In the genomic region with DNA sequence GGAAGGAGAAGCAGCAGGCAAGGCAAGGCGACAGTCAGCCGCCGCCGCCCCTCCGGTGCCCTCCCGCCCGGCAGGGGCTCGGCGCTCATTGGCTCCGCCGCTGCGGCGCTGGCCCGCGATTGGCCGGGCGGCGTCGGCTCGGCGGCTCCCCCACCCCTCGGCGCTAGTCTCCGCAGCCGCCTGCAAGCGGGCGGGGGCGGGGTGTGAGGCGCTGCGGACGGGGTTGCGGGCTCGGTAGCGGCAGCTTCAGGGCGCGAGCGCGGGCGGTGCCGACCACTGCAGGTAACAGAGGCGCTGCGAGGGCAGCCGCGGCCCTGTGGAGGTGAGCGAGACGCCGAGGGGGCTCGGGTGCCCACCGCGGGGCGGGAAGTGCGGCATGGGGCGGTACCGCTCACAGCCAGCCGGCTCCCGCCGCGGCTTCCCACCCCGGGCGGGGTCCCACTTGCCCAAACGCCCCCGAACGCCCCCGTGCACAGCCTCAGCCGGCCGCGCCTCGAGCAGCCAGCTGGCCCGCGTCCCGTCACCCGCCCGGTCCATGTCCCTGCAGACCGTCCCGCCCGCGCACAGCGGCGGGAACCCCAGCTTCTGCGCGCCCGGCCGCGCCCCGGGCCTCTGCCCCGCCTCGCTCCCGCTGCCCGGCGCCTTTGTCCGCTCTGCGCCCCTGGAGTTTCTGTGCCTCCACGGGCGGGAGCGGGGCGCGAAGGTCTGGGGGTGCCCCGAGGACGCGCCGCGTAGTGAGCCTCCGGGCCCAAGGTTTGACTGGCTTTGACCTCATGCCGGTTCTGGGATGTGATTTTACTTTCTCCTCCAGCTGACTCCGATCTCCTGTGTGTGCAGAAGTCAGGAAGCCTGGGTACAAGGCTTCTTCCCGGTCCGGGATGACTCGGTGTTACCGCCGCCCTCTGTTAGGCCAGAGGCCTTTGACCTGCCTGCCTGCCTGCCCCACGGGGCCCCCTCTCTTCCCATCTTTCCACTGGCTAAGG, we compare ENCODE assay signal across 1 cellular context.
TF ChIP-seq lines count a peak whose summit lies in the region.

Gene SANBR (plus strand): TSS at position 166 of the 983 bp plus-strand sequence. CDS start 4,480 bp downstream, outside the sequence.

TF ChIP-seq in H1, 55 proteins besides CTCF, POLR2A, EP300 and RAD21:
- no peak for TF ChIP-seq BACH1 (IDR thresholded peaks at IDR 0.05; ENCODE audit: low read length)
- no peak for TF ChIP-seq SAP30 (IDR thresholded peaks at IDR 0.05; ENCODE audit: insufficient read depth, insufficient replicate concordance, low read length)
- peak; percentile 98 for TF ChIP-seq KDM4A (IDR thresholded peaks at IDR 0.05; ENCODE audit: low read depth, low read length, severe bottlenecking)
- TF ChIP-seq RBBP5 (IDR thresholded peaks at IDR 0.05; ENCODE audit: borderline replicate concordance, low read depth, low read length): no peak
- TF ChIP-seq SP1 (IDR thresholded peaks at IDR 0.05; ENCODE audit: low read depth, low read length): no peak; the same call in 1 of the 2 replicates
- TF ChIP-seq RXRA (IDR thresholded peaks at IDR 0.05; ENCODE audit: insufficient read depth, low read depth, low read length): no peak
- TF ChIP-seq SIRT6 (IDR thresholded peaks at IDR 0.05; ENCODE audit: low read length): no peak
- TF ChIP-seq JUN (IDR thresholded peaks at IDR 0.05; ENCODE audit: low read depth, low read length): no peak
- no peak for TF ChIP-seq EZH2 (IDR thresholded peaks at IDR 0.05; ENCODE audit: low read depth, low read length, severe bottlenecking)
- no peak for TF ChIP-seq USF2 (IDR thresholded peaks at IDR 0.05; ENCODE audit: low read length)
- TF ChIP-seq MAX (IDR thresholded peaks at IDR 0.05): peak; percentile 38; the same call in 1 of the 2 replicates
- no peak for TF ChIP-seq NANOG (IDR thresholded peaks at IDR 0.05; ENCODE audit: insufficient read depth, low read depth, low read length, poor library complexity, severe bottlenecking)
- peak in 1 of 2 experiments; percentile 59; a peak in 1 of 4 replicates for TF ChIP-seq HDAC2 (IDR thresholded peaks at IDR 0.05; ENCODE audit: borderline replicate concordance in 1 of 2, low read depth in 2 of 2, low read length in 2 of 2)
- no peak for TF ChIP-seq CHD1 (IDR thresholded peaks at IDR 0.05; ENCODE audit: low read depth, low read length)
- no peak for TF ChIP-seq ATF3 (IDR thresholded peaks at IDR 0.05; ENCODE audit: insufficient read depth, low read depth, low read length)
- TF ChIP-seq CHD2 (IDR thresholded peaks at IDR 0.05; ENCODE audit: low read length): 0 out of 2 replicates have a peak, but pooled peaks have one; percentile 19
- no peak for TF ChIP-seq JUND (IDR thresholded peaks at IDR 0.05; ENCODE audit: low read length)
- TF ChIP-seq SIX5 (IDR thresholded peaks at IDR 0.05; ENCODE audit: low read depth, low read length): no peak
- no peak for TF ChIP-seq GABPA (IDR thresholded peaks at IDR 0.05; ENCODE audit: borderline replicate concordance, insufficient read depth, low read length)
- no peak for TF ChIP-seq TAF7 (optimal IDR thresholded peaks at IDR 0.05; ENCODE audit: borderline replicate concordance, low read depth, low read length)
- no peak for TF ChIP-seq RFX5 (IDR thresholded peaks at IDR 0.05; ENCODE audit: borderline replicate concordance, low read depth, low read length)
- peak; percentile 77 for TF ChIP-seq PHF8 (conservative IDR thresholded peaks at IDR 0.05; ENCODE audit: low read depth, low read length)
- no peak for TF ChIP-seq POLR2AphosphoS5 (IDR thresholded peaks at IDR 0.05; ENCODE audit: low read depth, low read length)
- TF ChIP-seq, protein P1, sequence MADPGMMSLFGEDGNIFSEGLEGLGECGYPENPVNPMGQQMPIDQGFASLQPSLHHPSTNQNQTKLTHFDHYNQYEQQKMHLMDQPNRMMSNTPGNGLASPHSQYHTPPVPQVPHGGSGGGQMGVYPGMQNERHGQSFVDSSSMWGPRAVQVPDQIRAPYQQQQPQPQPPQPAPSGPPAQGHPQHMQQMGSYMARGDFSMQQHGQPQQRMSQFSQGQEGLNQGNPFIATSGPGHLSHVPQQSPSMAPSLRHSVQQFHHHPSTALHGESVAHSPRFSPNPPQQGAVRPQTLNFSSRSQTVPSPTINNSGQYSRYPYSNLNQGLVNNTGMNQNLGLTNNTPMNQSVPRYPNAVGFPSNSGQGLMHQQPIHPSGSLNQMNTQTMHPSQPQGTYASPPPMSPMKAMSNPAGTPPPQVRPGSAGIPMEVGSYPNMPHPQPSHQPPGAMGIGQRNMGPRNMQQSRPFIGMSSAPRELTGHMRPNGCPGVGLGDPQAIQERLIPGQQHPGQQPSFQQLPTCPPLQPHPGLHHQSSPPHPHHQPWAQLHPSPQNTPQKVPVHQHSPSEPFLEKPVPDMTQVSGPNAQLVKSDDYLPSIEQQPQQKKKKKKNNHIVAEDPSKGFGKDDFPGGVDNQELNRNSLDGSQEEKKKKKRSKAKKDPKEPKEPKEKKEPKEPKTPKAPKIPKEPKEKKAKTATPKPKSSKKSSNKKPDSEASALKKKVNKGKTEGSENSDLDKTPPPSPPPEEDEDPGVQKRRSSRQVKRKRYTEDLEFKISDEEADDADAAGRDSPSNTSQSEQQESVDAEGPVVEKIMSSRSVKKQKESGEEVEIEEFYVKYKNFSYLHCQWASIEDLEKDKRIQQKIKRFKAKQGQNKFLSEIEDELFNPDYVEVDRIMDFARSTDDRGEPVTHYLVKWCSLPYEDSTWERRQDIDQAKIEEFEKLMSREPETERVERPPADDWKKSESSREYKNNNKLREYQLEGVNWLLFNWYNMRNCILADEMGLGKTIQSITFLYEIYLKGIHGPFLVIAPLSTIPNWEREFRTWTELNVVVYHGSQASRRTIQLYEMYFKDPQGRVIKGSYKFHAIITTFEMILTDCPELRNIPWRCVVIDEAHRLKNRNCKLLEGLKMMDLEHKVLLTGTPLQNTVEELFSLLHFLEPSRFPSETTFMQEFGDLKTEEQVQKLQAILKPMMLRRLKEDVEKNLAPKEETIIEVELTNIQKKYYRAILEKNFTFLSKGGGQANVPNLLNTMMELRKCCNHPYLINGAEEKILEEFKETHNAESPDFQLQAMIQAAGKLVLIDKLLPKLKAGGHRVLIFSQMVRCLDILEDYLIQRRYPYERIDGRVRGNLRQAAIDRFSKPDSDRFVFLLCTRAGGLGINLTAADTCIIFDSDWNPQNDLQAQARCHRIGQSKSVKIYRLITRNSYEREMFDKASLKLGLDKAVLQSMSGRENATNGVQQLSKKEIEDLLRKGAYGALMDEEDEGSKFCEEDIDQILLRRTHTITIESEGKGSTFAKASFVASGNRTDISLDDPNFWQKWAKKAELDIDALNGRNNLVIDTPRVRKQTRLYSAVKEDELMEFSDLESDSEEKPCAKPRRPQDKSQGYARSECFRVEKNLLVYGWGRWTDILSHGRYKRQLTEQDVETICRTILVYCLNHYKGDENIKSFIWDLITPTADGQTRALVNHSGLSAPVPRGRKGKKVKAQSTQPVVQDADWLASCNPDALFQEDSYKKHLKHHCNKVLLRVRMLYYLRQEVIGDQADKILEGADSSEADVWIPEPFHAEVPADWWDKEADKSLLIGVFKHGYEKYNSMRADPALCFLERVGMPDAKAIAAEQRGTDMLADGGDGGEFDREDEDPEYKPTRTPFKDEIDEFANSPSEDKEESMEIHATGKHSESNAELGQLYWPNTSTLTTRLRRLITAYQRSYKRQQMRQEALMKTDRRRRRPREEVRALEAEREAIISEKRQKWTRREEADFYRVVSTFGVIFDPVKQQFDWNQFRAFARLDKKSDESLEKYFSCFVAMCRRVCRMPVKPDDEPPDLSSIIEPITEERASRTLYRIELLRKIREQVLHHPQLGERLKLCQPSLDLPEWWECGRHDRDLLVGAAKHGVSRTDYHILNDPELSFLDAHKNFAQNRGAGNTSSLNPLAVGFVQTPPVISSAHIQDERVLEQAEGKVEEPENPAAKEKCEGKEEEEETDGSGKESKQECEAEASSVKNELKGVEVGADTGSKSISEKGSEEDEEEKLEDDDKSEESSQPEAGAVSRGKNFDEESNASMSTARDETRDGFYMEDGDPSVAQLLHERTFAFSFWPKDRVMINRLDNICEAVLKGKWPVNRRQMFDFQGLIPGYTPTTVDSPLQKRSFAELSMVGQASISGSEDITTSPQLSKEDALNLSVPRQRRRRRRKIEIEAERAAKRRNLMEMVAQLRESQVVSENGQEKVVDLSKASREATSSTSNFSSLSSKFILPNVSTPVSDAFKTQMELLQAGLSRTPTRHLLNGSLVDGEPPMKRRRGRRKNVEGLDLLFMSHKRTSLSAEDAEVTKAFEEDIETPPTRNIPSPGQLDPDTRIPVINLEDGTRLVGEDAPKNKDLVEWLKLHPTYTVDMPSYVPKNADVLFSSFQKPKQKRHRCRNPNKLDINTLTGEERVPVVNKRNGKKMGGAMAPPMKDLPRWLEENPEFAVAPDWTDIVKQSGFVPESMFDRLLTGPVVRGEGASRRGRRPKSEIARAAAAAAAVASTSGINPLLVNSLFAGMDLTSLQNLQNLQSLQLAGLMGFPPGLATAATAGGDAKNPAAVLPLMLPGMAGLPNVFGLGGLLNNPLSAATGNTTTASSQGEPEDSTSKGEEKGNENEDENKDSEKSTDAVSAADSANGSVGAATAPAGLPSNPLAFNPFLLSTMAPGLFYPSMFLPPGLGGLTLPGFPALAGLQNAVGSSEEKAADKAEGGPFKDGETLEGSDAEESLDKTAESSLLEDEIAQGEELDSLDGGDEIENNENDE (IDR thresholded peaks at IDR 0.05; ENCODE audit: insufficient replicate concordance, low read length): no peak
- no peak for TF ChIP-seq HDAC6 (IDR thresholded peaks at IDR 0.05; ENCODE audit: low read depth, low read length)
- TF ChIP-seq, protein P2, sequence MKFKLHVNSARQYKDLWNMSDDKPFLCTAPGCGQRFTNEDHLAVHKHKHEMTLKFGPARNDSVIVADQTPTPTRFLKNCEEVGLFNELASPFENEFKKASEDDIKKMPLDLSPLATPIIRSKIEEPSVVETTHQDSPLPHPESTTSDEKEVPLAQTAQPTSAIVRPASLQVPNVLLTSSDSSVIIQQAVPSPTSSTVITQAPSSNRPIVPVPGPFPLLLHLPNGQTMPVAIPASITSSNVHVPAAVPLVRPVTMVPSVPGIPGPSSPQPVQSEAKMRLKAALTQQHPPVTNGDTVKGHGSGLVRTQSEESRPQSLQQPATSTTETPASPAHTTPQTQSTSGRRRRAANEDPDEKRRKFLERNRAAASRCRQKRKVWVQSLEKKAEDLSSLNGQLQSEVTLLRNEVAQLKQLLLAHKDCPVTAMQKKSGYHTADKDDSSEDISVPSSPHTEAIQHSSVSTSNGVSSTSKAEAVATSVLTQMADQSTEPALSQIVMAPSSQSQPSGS (IDR thresholded peaks at IDR 0.05; ENCODE audit: low read length): no peak
- TF ChIP-seq CREB1 (IDR thresholded peaks at IDR 0.05): 0 out of 2 replicates have a peak, but pooled peaks have one; percentile 9
- peak; percentile 71 for TF ChIP-seq ASH2L (IDR thresholded peaks at IDR 0.05; ENCODE audit: low read length)
- no peak for TF ChIP-seq CEBPB (IDR thresholded peaks at IDR 0.05; ENCODE audit: low read depth, low read length)
- TF ChIP-seq SIN3A (conservative IDR thresholded peaks at IDR 0.05 in 1 of 2, IDR thresholded peaks at IDR 0.05 in 1 of 2; ENCODE audit: low read depth in 1 of 2, low read length in 2 of 2): peak in 1 of 2 experiments; percentile 20; a peak in 1 of 4 replicates
- TF ChIP-seq CBX8 (IDR thresholded peaks at IDR 0.05; ENCODE audit: borderline replicate concordance, low read depth, low read length): no peak
- TF ChIP-seq SP2 (IDR thresholded peaks at IDR 0.05; ENCODE audit: low read length): no peak
- TF ChIP-seq BRCA1 (IDR thresholded peaks at IDR 0.05; ENCODE audit: low read depth, low read length): no peak
- TF ChIP-seq TBP (IDR thresholded peaks at IDR 0.05; ENCODE audit: low read depth, low read length): peak; percentile 9; the same call in 1 of the 2 replicates
- TF ChIP-seq SUZ12 (IDR thresholded peaks at IDR 0.05; ENCODE audit: low read length): no peak
- TF ChIP-seq TCF12 (IDR thresholded peaks at IDR 0.05; ENCODE audit: low read depth, low read length): no peak
- TF ChIP-seq GTF2F1 (IDR thresholded peaks at IDR 0.05; ENCODE audit: borderline replicate concordance, low read depth, low read length): no peak
- no peak for TF ChIP-seq TEAD4 (IDR thresholded peaks at IDR 0.05; ENCODE audit: low read depth, low read length)
- TF ChIP-seq YY1 (IDR thresholded peaks at IDR 0.05; ENCODE audit: low read depth, low read length): no peak
- TF ChIP-seq E2F6 (IDR thresholded peaks at IDR 0.05): 0 out of 2 replicates have a peak, but pooled peaks have one; percentile 44
- TF ChIP-seq SRF (IDR thresholded peaks at IDR 0.05; ENCODE audit: low read depth, low read length): no peak
- 0 out of 2 replicates have a peak, but pooled peaks have one; percentile 47 for TF ChIP-seq TAF1 (IDR thresholded peaks at IDR 0.05; ENCODE audit: low read depth, low read length)
- no peak for TF ChIP-seq FOSL1 (IDR thresholded peaks at IDR 0.05; ENCODE audit: insufficient read depth, low read depth, low read length)
- no peak for TF ChIP-seq BCL11A (IDR thresholded peaks at IDR 0.05; ENCODE audit: low read depth in 2 of 2, low read length in 2 of 2)
TF ChIP-seq in H1: peak in this region for 11.
